21 cellular contexts compared by ENCODE assay signal in genomic region chr10:119535310-119535709, GRCh38. TPM values are rescaled to one million over a fixed set of nuclear protein-coding genes. Genes with fewer than 3 reads are reported as not detected.
DNase-seq lines count a peak whose midpoint lies in the region; ATAC-seq lines count a peak whose summit lies in the region.
"Had no signal": no experiment of that assay in that cellular context is flagged by ENCODE, and none has a peak within 500 bp of the region (broad histone marks: within the 10 kb centered on the region; RNA-seq: fewer than 3 reads in every experiment).

No MANE protein-coding gene starts in this region.

- H3K27ac ChIP-seq in CD8-positive, alpha-beta memory T cell (ENCODE audit: low read depth, low read length): no peak overlapping the region
- H3K27ac ChIP-seq in naive thymus-derived CD4-positive, alpha-beta T cell (ENCODE audit: low read depth, low read length): peak overlapping the region; percentile 89

- H3K9me3 ChIP-seq in CD8-positive, alpha-beta memory T cell (ENCODE audit: low read length): no peaks in the 10 kb centered on the region
- H3K9me3 ChIP-seq in naive thymus-derived CD4-positive, alpha-beta T cell (ENCODE audit: control insufficient read depth in 2 of 3, low read length in 3 of 3): no peaks in the 10 kb centered on the region
- H3K9me3 ChIP-seq: mucosa of descending colon had no signal

- H3K4me3 Mint-ChIP-seq in CD8-positive, alpha-beta memory T cell: peak overlapping the region in 3 of 7 donors; percentile 27 to 36 (median 27)
- peak overlapping the region; percentile 19 for H3K4me3 Mint-ChIP-seq in activated T-helper 1 cell treated with anti-CD3 and anti-CD28 coated beads, Interleukin-12 subunit alpha, Interleukin-12 subunit beta, Interleukin-2, Interleukin-4 antibody, amounts not matched to agents 30 ng/mL and 10 ng/mL and 1 ng/mL, durations not matched to agents 14 hours and 24 hours and 36 hours
- peak overlapping the region in 9 of 10 donors; percentile 52 to 96 (median 89) for H3K4me3 Mint-ChIP-seq in naive thymus-derived CD4-positive, alpha-beta T cell
- H3K4me3 Mint-ChIP-seq: endodermal cell; stimulated activated memory B cell treated with anti-CD40 and anti-IgM and Interleukin-4, amounts not matched to agents 10 μg/mL and 1 μg/mL and 100 μg/mL, for 72 hours had no signal

- DNase-seq in NCI-H2171 treated with DMSO at 0.1 percent for 48 hours (lab: John Stamatoyannopoulos, UW) (peak; percentile 5), NCI-H2171 (lab: John Stamatoyannopoulos, UW) (no peak), sciatic nerve (ENCODE audit: low spot score) (no peak)
- DNase-seq in CD8-positive, alpha-beta memory T cell: no peak
- no peak for DNase-seq in activated T-helper 1 cell treated with anti-CD3 and anti-CD28 coated beads, Interleukin-12 subunit alpha, Interleukin-12 subunit beta, Interleukin-2, Interleukin-4 antibody, amounts not matched to agents 30 ng/mL and 10 ng/mL and 1 ng/mL, durations not matched to agents 14 hours and 24 hours and 36 hours (ENCODE audit: low spot score)
- DNase-seq in naive thymus-derived CD4-positive, alpha-beta T cell: no peak
- no peak for DNase-seq in effector CD4-positive, alpha-beta T cell
- DNase-seq: 8988T, amygdala, C1 segment of cervical spinal cord, cerebellar nuclear complex, endodermal cell, foreskin melanocyte, mucosa of descending colon, NCI-H2081, NCI-H526, occipital lobe, OCI-M1 had no signal

- H3K4me1 Mint-ChIP-seq in CD8-positive, alpha-beta memory T cell: peaks cover 67 to 82% (median 77%) of the 10 kb centered on the region in 3 donors
- peaks cover 69% of the 10 kb centered on the region for H3K4me1 Mint-ChIP-seq in activated T-helper 1 cell treated with anti-CD3 and anti-CD28 coated beads, Interleukin-12 subunit alpha, Interleukin-12 subunit beta, Interleukin-2, Interleukin-4 antibody, amounts not matched to agents 30 ng/mL and 10 ng/mL and 1 ng/mL, durations not matched to agents 14 hours and 24 hours and 36 hours (ENCODE audit: low read depth)
- peaks cover 65 to 96% (median 83%) of the 10 kb centered on the region in 7 donors for H3K4me1 Mint-ChIP-seq in naive thymus-derived CD4-positive, alpha-beta T cell

- CTCF ChIA-PET in CD8-positive, alpha-beta memory T cell (lab: Charles Lee): interaction anchor here (2.2 to 10.9 kb wide), 2 partner anchors 8 kb away, joined by 9 to 83 read pairs; partner anchors contain the start of gene RGS10
- CTCF ChIA-PET in naive thymus-derived CD4-positive, alpha-beta T cell (lab: Charles Lee): interaction anchor here (2.0 to 2.5 kb wide), 3 partner anchors 9 to 335 kb away, joined by 5 to 8 read pairs (median 5); partner anchors contain the start of gene GRK5

- H3K36me3 ChIP-seq in CD8-positive, alpha-beta memory T cell (ENCODE audit: insufficient read depth, low read length): peaks cover 7% of the 10 kb centered on the region
- H3K36me3 ChIP-seq in naive thymus-derived CD4-positive, alpha-beta T cell (ENCODE audit: control insufficient read depth in 2 of 3, insufficient read depth in 3 of 3, low read length in 3 of 3): no peaks in the 10 kb centered on the region

- H3K4me1 ChIP-seq in CD8-positive, alpha-beta memory T cell (ENCODE audit: insufficient read depth, low read length): peaks cover 84% of the 10 kb centered on the region
- H3K4me1 ChIP-seq in naive thymus-derived CD4-positive, alpha-beta T cell (ENCODE audit: control insufficient read depth in 2 of 2, insufficient read depth in 2 of 2, low read length in 2 of 2): peaks cover 18 to 75% of the 10 kb centered on the region in 2 donors

- H3K27me3 Mint-ChIP-seq in CD8-positive, alpha-beta memory T cell: no peaks in the 10 kb centered on the region
- no peaks in the 10 kb centered on the region for H3K27me3 Mint-ChIP-seq in activated T-helper 1 cell treated with anti-CD3 and anti-CD28 coated beads, Interleukin-12 subunit alpha, Interleukin-12 subunit beta, Interleukin-2, Interleukin-4 antibody, amounts not matched to agents 30 ng/mL and 10 ng/mL and 1 ng/mL, durations not matched to agents 14 hours and 24 hours and 36 hours (ENCODE audit: insufficient read depth)
- no peaks in the 10 kb centered on the region for H3K27me3 Mint-ChIP-seq in naive thymus-derived CD4-positive, alpha-beta T cell
- H3K27me3 Mint-ChIP-seq: stimulated activated memory B cell treated with anti-CD40 and anti-IgM and Interleukin-4, amounts not matched to agents 10 μg/mL and 1 μg/mL and 100 μg/mL, for 72 hours had no signal

- H3K36me3 Mint-ChIP-seq in CD8-positive, alpha-beta memory T cell: peaks cover 0 to 26% (median 11%) of the 10 kb centered on the region in 3 donors
- peaks cover 34% of the 10 kb centered on the region for H3K36me3 Mint-ChIP-seq in activated T-helper 1 cell treated with anti-CD3 and anti-CD28 coated beads, Interleukin-12 subunit alpha, Interleukin-12 subunit beta, Interleukin-2, Interleukin-4 antibody, amounts not matched to agents 30 ng/mL and 10 ng/mL and 1 ng/mL, durations not matched to agents 14 hours and 24 hours and 36 hours (ENCODE audit: low read depth)
- H3K36me3 Mint-ChIP-seq in naive thymus-derived CD4-positive, alpha-beta T cell: peaks cover 0 to 37% (median 9%) of the 10 kb centered on the region in 5 donors

- intact Hi-C loops in activated T-helper 1 cell treated with anti-CD3 and anti-CD28 coated beads, Interleukin-12 subunit alpha, Interleukin-12 subunit beta, Interleukin-2, Interleukin-4 antibody, amounts not matched to agents 30 ng/mL and 10 ng/mL and 1 ng/mL, durations not matched to agents 14 hours and 24 hours and 36 hours (cut with micrococcal nuclease): no loop called here
- intact Hi-C loops in naive thymus-derived CD4-positive, alpha-beta T cell (cut with micrococcal nuclease): no loop called here
- intact Hi-C loops in sciatic nerve (cut with DNase I): no loop called here

- peak overlapping the region in 6 of 8 donors; percentile 7 to 75 (median 34) for H3K27ac Mint-ChIP-seq in CD8-positive, alpha-beta memory T cell
- H3K27ac Mint-ChIP-seq in activated T-helper 1 cell treated with anti-CD3 and anti-CD28 coated beads, Interleukin-12 subunit alpha, Interleukin-12 subunit beta, Interleukin-2, Interleukin-4 antibody, amounts not matched to agents 30 ng/mL and 10 ng/mL and 1 ng/mL, durations not matched to agents 14 hours and 24 hours and 36 hours: peak overlapping the region; percentile 75
- H3K27ac Mint-ChIP-seq in naive thymus-derived CD4-positive, alpha-beta T cell: peak overlapping the region; percentile 66 to 98 (median 91)
- H3K27ac Mint-ChIP-seq: endodermal cell; stimulated activated memory B cell treated with anti-CD40 and anti-IgM and Interleukin-4, amounts not matched to agents 10 μg/mL and 1 μg/mL and 100 μg/mL, for 72 hours had no signal

- ATAC-seq in naive thymus-derived CD4-positive, alpha-beta T cell: no peak
- ATAC-seq in HG03565 (IDR thresholded peaks at IDR 0.05; ENCODE audit: unreplicated experiment) (no peak), sciatic nerve (no peak)
- ATAC-seq: left lobe of liver; mucosa of descending colon; stimulated activated memory B cell treated with anti-CD40 and anti-IgM and Interleukin-4, amounts not matched to agents 10 μg/mL and 1 μg/mL and 100 μg/mL, for 72 hours had no signal

- no peaks in the 10 kb centered on the region for H3K27me3 ChIP-seq in CD8-positive, alpha-beta memory T cell (ENCODE audit: insufficient read depth, low read length, poor library complexity, severe bottlenecking)
- no peaks in the 10 kb centered on the region for H3K27me3 ChIP-seq in naive thymus-derived CD4-positive, alpha-beta T cell (ENCODE audit: control insufficient read depth in 2 of 2, insufficient read depth in 2 of 2, low read length in 2 of 2)

- H3K9me3 Mint-ChIP-seq in CD8-positive, alpha-beta memory T cell: no peaks in the 10 kb centered on the region
- H3K9me3 Mint-ChIP-seq in activated T-helper 1 cell treated with anti-CD3 and anti-CD28 coated beads, Interleukin-12 subunit alpha, Interleukin-12 subunit beta, Interleukin-2, Interleukin-4 antibody, amounts not matched to agents 30 ng/mL and 10 ng/mL and 1 ng/mL, durations not matched to agents 14 hours and 24 hours and 36 hours: no peaks in the 10 kb centered on the region
- H3K9me3 Mint-ChIP-seq in naive thymus-derived CD4-positive, alpha-beta T cell: no peaks in the 10 kb centered on the region
- H3K9me3 Mint-ChIP-seq: endodermal cell; stimulated activated memory B cell treated with anti-CD40 and anti-IgM and Interleukin-4, amounts not matched to agents 10 μg/mL and 1 μg/mL and 100 μg/mL, for 72 hours had no signal

- no peak overlapping the region for H3K4me3 ChIP-seq in CD8-positive, alpha-beta memory T cell (ENCODE audit: low read length)
- H3K4me3 ChIP-seq in naive thymus-derived CD4-positive, alpha-beta T cell (ENCODE audit: low read length): no peak overlapping the region
- H3K4me3 ChIP-seq: mucosa of descending colon had no signal

- POLR2A ChIA-PET in CD8-positive, alpha-beta memory T cell (lab: Charles Lee): no interaction called here
- POLR2A ChIA-PET in naive thymus-derived CD4-positive, alpha-beta T cell (lab: Charles Lee): interaction anchor here (0.5 to 12.7 kb wide), 5 partner anchors 9 to 33 kb away, joined by 3 to 169 read pairs (median 110); no protein-coding TSS in a partner anchor

RNA-seq across cellular contexts. Expression of gene RGS10, which starts 7.2 kb away (rescaled TPM):
- total RNA-seq in CD8-positive, alpha-beta memory T cell: 100 to 1,000 TPM; 127 to 130 TPM
- polyA plus RNA-seq in CD8-positive, alpha-beta memory T cell: 182 TPM
- 142 and 150 TPM in 2 replicates for total RNA-seq in activated T-helper 1 cell treated with anti-CD3 and anti-CD28 coated beads, Interleukin-12 subunit alpha, Interleukin-12 subunit beta, Interleukin-2, Interleukin-4 antibody, amounts not matched to agents 30 ng/mL and 10 ng/mL and 1 ng/mL, durations not matched to agents 14 hours and 24 hours and 36 hours
- total RNA-seq in naive thymus-derived CD4-positive, alpha-beta T cell: 100 to 1,000 TPM in 4 of 5 experiments, 10 to 100 TPM in 1; 89.5 to 206 (median 149) TPM
- 100 to 1,000 TPM; 407 to 462 TPM for polyA plus RNA-seq in naive thymus-derived CD4-positive, alpha-beta T cell
- 30.0 TPM for total RNA-seq in sciatic nerve

Comparison
In these comparisons a context has a peak if more than half of its experiments do, and no peak if none do; other contexts are left out.
1. H3K27ac Mint-ChIP-seq: peak in every context shown above with its lines; median percentile 91 in naive thymus-derived CD4-positive, alpha-beta T cell; 75 in activated T-helper 1 cell treated with anti-CD3 and anti-CD28 coated beads, Interleukin-12 subunit alpha, Interleukin-12 subunit beta, Interleukin-2, Interleukin-4 antibody, amounts not matched to agents 30 ng/mL and 10 ng/mL and 1 ng/mL, durations not matched to agents 14 hours and 24 hours and 36 hours; 34 in CD8-positive, alpha-beta memory T cell.